ENCODE assay signal across 1 cellular context in the genomic region with DNA sequence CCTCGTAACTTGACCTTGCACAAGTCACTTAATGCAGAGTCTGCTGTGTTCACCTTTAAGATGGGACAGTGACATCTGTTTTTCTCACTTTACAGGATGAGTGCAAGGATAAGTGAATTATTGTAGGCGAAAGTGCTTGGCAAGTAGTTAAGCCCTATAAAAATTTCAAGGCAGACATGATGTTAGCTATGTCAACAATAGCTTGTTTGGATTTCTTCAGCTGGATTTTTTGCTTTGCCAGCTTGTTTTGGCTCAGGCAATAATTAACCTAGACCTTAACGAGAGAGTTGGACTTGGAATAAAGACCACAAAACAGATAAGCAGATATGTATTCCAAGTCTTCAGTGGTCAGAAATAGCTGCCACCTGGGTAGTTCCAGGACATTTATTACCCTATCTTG.
A peak's percentile ranks its signal among the peaks of the same experiment; 100 is the strongest.
TF ChIP-seq lines count a peak whose summit lies in the region.

No MANE protein-coding gene starts in this region.

TF ChIP-seq in HepG2, 621 proteins besides CTCF, POLR2A, EP300 and RAD21 (continued from another document and continues in another):
- TF ChIP-seq, protein P1, sequence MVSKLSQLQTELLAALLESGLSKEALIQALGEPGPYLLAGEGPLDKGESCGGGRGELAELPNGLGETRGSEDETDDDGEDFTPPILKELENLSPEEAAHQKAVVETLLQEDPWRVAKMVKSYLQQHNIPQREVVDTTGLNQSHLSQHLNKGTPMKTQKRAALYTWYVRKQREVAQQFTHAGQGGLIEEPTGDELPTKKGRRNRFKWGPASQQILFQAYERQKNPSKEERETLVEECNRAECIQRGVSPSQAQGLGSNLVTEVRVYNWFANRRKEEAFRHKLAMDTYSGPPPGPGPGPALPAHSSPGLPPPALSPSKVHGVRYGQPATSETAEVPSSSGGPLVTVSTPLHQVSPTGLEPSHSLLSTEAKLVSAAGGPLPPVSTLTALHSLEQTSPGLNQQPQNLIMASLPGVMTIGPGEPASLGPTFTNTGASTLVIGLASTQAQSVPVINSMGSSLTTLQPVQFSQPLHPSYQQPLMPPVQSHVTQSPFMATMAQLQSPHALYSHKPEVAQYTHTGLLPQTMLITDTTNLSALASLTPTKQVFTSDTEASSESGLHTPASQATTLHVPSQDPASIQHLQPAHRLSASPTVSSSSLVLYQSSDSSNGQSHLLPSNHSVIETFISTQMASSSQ (IDR thresholded peaks at IDR 0.05; ENCODE audit: low read depth): peak; percentile 91
- TF ChIP-seq, protein P1 (CRISPR knock-in tag; IDR thresholded peaks at IDR 0.05; ENCODE audit: borderline replicate concordance): peak; percentile 94
- TF ChIP-seq SALL1 (CRISPR knock-in tag; IDR thresholded peaks at IDR 0.05) (peak; percentile 65; the same call in 1 of the 2 replicates), ARHGAP35 (CRISPR knock-in tag; IDR thresholded peaks at IDR 0.05; ENCODE audit: borderline replicate concordance) (no peak), CREM (IDR thresholded peaks at IDR 0.05) (peak; percentile 70), CREM (CRISPR knock-in tag; IDR thresholded peaks at IDR 0.05) (no peak), MAFF (IDR thresholded peaks at IDR 0.05; ENCODE audit: low read depth, low read length) (peak; percentile 93), YEATS2 (CRISPR knock-in tag; IDR thresholded peaks at IDR 0.05; ENCODE audit: borderline replicate concordance) (peak; percentile 30; the same call in 1 of the 2 replicates), NCOR1 (IDR thresholded peaks at IDR 0.05; ENCODE audit: borderline replicate concordance, low read length) (peak; percentile 33; the same call in 1 of the 2 replicates), GATAD2A (CRISPR knock-in tag; IDR thresholded peaks at IDR 0.05) (peak; percentile 80), SKI (IDR thresholded peaks at IDR 0.05; ENCODE audit: partially characterized antibody) (peak; percentile 46), NFKBIZ (CRISPR knock-in tag; IDR thresholded peaks at IDR 0.05) (0 out of 2 replicates have a peak, but pooled peaks have one; percentile 24), MXD4 (CRISPR knock-in tag; IDR thresholded peaks at IDR 0.05) (0 out of 2 replicates have a peak, but pooled peaks have one; percentile 45), ZNF644 (CRISPR knock-in tag; IDR thresholded peaks at IDR 0.05; ENCODE audit: low read depth) (peak; percentile 27; the same call in 1 of the 2 replicates), ONECUT2 (CRISPR knock-in tag; IDR thresholded peaks at IDR 0.05) (peak; percentile 14; the same call in 1 of the 2 replicates), CEBPG (CRISPR knock-in tag; IDR thresholded peaks at IDR 0.05) (peak; percentile 67), MTA3 (CRISPR knock-in tag; IDR thresholded peaks at IDR 0.05) (no peak), EHMT2 (IDR thresholded peaks at IDR 0.05; ENCODE audit: borderline replicate concordance, low read depth, low read length) (peak; percentile 22; the same call in 1 of the 2 replicates), CEBPB (IDR thresholded peaks at IDR 0.05; ENCODE audit: borderline replicate concordance, low read depth, low read length) (peak; percentile 19; the same call in 1 of the 2 replicates), MED1 (CRISPR knock-in tag; IDR thresholded peaks at IDR 0.05) (peak; percentile 90), TCF7 (IDR thresholded peaks at IDR 0.05; ENCODE audit: low read depth) (peak; percentile 49), HMG20A (CRISPR knock-in tag; IDR thresholded peaks at IDR 0.05; ENCODE audit: borderline replicate concordance) (peak; percentile 79; the same call in 1 of the 2 replicates), PITX1 (CRISPR knock-in tag; IDR thresholded peaks at IDR 0.05) (peak; percentile 84), HOXA3 (CRISPR knock-in tag; IDR thresholded peaks at IDR 0.05) (peak; percentile 31; the same call in 1 of the 2 replicates), ZNF143 (CRISPR knock-in tag; IDR thresholded peaks at IDR 0.05) (no peak), NR2F6 (IDR thresholded peaks at IDR 0.05) (peak; percentile 28; the same call in 1 of the 2 replicates), NR2F6 (CRISPR knock-in tag; IDR thresholded peaks at IDR 0.05) (peak; percentile 55)
- TF ChIP-seq, protein P2, sequence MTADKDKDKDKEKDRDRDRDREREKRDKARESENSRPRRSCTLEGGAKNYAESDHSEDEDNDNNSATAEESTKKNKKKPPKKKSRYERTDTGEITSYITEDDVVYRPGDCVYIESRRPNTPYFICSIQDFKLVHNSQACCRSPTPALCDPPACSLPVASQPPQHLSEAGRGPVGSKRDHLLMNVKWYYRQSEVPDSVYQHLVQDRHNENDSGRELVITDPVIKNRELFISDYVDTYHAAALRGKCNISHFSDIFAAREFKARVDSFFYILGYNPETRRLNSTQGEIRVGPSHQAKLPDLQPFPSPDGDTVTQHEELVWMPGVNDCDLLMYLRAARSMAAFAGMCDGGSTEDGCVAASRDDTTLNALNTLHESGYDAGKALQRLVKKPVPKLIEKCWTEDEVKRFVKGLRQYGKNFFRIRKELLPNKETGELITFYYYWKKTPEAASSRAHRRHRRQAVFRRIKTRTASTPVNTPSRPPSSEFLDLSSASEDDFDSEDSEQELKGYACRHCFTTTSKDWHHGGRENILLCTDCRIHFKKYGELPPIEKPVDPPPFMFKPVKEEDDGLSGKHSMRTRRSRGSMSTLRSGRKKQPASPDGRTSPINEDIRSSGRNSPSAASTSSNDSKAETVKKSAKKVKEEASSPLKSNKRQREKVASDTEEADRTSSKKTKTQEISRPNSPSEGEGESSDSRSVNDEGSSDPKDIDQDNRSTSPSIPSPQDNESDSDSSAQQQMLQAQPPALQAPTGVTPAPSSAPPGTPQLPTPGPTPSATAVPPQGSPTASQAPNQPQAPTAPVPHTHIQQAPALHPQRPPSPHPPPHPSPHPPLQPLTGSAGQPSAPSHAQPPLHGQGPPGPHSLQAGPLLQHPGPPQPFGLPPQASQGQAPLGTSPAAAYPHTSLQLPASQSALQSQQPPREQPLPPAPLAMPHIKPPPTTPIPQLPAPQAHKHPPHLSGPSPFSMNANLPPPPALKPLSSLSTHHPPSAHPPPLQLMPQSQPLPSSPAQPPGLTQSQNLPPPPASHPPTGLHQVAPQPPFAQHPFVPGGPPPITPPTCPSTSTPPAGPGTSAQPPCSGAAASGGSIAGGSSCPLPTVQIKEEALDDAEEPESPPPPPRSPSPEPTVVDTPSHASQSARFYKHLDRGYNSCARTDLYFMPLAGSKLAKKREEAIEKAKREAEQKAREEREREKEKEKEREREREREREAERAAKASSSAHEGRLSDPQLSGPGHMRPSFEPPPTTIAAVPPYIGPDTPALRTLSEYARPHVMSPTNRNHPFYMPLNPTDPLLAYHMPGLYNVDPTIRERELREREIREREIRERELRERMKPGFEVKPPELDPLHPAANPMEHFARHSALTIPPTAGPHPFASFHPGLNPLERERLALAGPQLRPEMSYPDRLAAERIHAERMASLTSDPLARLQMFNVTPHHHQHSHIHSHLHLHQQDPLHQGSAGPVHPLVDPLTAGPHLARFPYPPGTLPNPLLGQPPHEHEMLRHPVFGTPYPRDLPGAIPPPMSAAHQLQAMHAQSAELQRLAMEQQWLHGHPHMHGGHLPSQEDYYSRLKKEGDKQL (CRISPR knock-in tag; IDR thresholded peaks at IDR 0.05; ENCODE audit: low read depth): peak; percentile 72; the same call in 1 of the 2 replicates
- TF ChIP-seq, protein P3, sequence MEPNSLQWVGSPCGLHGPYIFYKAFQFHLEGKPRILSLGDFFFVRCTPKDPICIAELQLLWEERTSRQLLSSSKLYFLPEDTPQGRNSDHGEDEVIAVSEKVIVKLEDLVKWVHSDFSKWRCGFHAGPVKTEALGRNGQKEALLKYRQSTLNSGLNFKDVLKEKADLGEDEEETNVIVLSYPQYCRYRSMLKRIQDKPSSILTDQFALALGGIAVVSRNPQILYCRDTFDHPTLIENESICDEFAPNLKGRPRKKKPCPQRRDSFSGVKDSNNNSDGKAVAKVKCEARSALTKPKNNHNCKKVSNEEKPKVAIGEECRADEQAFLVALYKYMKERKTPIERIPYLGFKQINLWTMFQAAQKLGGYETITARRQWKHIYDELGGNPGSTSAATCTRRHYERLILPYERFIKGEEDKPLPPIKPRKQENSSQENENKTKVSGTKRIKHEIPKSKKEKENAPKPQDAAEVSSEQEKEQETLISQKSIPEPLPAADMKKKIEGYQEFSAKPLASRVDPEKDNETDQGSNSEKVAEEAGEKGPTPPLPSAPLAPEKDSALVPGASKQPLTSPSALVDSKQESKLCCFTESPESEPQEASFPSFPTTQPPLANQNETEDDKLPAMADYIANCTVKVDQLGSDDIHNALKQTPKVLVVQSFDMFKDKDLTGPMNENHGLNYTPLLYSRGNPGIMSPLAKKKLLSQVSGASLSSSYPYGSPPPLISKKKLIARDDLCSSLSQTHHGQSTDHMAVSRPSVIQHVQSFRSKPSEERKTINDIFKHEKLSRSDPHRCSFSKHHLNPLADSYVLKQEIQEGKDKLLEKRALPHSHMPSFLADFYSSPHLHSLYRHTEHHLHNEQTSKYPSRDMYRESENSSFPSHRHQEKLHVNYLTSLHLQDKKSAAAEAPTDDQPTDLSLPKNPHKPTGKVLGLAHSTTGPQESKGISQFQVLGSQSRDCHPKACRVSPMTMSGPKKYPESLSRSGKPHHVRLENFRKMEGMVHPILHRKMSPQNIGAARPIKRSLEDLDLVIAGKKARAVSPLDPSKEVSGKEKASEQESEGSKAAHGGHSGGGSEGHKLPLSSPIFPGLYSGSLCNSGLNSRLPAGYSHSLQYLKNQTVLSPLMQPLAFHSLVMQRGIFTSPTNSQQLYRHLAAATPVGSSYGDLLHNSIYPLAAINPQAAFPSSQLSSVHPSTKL (CRISPR knock-in tag; IDR thresholded peaks at IDR 0.05): peak; percentile 96
- TF ChIP-seq, protein P4, sequence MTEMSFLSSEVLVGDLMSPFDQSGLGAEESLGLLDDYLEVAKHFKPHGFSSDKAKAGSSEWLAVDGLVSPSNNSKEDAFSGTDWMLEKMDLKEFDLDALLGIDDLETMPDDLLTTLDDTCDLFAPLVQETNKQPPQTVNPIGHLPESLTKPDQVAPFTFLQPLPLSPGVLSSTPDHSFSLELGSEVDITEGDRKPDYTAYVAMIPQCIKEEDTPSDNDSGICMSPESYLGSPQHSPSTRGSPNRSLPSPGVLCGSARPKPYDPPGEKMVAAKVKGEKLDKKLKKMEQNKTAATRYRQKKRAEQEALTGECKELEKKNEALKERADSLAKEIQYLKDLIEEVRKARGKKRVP (CRISPR knock-in tag; IDR thresholded peaks at IDR 0.05): 0 out of 4 replicates have a peak, but pooled peaks of 1 of the 2 experiments have one; percentile 11
- TF ChIP-seq, protein P5, sequence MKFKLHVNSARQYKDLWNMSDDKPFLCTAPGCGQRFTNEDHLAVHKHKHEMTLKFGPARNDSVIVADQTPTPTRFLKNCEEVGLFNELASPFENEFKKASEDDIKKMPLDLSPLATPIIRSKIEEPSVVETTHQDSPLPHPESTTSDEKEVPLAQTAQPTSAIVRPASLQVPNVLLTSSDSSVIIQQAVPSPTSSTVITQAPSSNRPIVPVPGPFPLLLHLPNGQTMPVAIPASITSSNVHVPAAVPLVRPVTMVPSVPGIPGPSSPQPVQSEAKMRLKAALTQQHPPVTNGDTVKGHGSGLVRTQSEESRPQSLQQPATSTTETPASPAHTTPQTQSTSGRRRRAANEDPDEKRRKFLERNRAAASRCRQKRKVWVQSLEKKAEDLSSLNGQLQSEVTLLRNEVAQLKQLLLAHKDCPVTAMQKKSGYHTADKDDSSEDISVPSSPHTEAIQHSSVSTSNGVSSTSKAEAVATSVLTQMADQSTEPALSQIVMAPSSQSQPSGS (CRISPR knock-in tag; IDR thresholded peaks at IDR 0.05): peak; percentile 66; the same call in 1 of the 2 replicates
- TF ChIP-seq, protein P6, sequence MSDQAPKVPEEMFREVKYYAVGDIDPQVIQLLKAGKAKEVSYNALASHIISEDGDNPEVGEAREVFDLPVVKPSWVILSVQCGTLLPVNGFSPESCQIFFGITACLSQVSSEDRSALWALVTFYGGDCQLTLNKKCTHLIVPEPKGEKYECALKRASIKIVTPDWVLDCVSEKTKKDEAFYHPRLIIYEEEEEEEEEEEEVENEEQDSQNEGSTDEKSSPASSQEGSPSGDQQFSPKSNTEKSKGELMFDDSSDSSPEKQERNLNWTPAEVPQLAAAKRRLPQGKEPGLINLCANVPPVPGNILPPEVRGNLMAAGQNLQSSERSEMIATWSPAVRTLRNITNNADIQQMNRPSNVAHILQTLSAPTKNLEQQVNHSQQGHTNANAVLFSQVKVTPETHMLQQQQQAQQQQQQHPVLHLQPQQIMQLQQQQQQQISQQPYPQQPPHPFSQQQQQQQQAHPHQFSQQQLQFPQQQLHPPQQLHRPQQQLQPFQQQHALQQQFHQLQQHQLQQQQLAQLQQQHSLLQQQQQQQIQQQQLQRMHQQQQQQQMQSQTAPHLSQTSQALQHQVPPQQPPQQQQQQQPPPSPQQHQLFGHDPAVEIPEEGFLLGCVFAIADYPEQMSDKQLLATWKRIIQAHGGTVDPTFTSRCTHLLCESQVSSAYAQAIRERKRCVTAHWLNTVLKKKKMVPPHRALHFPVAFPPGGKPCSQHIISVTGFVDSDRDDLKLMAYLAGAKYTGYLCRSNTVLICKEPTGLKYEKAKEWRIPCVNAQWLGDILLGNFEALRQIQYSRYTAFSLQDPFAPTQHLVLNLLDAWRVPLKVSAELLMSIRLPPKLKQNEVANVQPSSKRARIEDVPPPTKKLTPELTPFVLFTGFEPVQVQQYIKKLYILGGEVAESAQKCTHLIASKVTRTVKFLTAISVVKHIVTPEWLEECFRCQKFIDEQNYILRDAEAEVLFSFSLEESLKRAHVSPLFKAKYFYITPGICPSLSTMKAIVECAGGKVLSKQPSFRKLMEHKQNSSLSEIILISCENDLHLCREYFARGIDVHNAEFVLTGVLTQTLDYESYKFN (CRISPR knock-in tag; conservative IDR thresholded peaks at IDR 0.05): peak; percentile 93
